ENCODE assay signal across 1 cellular context in the genomic region with DNA sequence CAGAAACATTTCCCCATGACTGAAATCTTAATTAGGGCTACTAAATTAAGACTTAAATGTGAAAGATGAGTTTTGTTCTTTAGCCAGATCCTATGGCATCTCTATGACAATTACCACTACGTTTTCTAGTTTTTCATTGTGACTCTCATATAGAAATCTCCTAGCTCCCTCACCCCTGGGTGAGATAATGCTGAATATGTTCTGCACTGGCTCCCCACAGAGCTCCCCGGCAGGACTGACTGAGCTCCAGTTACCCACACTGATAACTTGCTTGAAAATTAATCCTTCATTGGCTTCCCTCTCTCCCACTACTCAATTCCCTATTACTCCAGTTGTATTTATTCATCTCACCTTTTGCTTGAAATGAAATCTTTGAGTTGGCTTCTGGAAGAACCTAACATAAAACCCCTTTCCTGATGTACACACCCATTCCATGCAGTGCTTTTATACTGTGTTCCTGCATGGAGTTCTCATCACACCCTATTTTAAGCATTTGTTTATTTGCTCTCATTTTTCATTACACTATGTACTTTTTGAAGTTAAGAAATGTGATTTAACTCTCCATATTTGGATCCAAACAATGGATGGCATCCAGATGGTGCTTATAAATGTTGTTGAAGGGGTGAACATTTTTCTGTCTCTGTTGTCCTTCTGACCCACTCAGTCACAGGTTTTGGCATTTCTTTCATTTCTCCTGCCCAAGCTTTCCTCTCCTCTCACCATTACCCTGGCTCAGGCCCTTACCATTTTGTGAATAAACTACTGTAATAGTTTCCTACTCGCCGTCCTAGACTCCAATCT.
TF ChIP-seq lines count a peak whose summit lies in the region.

No MANE protein-coding gene starts in this region.

TF ChIP-seq in SK-N-SH, 30 proteins besides CTCF, POLR2A, EP300 and RAD21 (continued from another document):
- TF ChIP-seq, protein P1, sequence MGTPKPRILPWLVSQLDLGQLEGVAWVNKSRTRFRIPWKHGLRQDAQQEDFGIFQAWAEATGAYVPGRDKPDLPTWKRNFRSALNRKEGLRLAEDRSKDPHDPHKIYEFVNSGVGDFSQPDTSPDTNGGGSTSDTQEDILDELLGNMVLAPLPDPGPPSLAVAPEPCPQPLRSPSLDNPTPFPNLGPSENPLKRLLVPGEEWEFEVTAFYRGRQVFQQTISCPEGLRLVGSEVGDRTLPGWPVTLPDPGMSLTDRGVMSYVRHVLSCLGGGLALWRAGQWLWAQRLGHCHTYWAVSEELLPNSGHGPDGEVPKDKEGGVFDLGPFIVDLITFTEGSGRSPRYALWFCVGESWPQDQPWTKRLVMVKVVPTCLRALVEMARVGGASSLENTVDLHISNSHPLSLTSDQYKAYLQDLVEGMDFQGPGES (IDR thresholded peaks at IDR 0.05; ENCODE audit: low read depth, low read length): no peak
- TF ChIP-seq JUND (IDR thresholded peaks at IDR 0.05) (no peak), TEAD4 (IDR thresholded peaks at IDR 0.05; ENCODE audit: borderline replicate concordance, insufficient read depth) (no peak), ELF1 (IDR thresholded peaks at IDR 0.05) (no peak), NFIC (IDR thresholded peaks at IDR 0.05; ENCODE audit: borderline replicate concordance) (no peak)
